ENCODE assay signal across 8 cellular contexts in the genomic region with DNA sequence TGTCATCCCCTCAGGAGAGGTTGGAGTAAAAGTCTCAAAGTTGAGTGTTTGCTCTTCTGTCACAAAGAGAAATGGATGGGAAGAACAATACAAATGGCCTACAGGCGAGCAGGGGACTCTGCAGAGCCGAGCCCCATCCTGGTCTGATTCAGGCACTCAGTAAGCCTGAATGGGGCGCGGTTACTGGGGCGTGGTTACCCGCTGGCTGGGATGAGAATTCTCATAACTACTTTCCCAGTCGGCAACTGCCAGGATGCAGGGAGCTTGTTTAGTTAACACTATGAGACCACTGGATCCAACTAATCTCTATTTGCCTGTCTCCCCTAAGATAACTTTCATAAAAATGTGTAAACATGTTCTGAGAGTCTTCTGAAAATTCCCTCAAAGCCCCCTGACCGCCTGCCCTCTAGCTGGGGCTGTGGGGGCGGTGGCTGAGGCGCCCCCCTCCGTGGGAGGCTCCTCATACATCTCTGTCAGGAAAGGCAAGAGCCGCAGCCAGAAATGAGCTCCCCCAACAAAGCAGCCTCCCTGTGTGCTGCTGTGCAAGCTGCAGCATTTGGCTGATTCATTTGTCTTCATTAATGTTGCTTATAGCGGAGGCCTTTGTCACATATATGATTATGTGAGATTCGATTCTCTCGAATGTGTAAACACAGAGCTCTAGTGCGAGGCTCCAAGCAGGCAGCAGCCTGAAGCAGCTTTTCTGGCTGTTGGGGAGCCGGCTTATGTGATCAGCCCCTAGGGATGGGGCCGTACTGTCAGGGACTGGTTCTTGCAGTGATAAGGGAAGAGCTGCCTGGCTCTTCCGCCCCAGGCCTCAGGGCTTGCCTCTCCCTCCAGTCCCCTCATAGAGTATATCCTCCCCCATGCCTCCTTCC.
DNase-seq lines count a peak whose midpoint lies in the region; ATAC-seq and TF ChIP-seq lines count a peak whose summit lies in the region.

No MANE protein-coding gene starts in this region.

- no peak overlapping the region for H3K4me3 ChIP-seq in GM23248
- H3K4me3 ChIP-seq in esophagus squamous epithelium: no peak overlapping the region
- H3K4me3 ChIP-seq in neural progenitor cell: no peak overlapping the region

- no peaks in the 10 kb centered on the region for H3K9me2 ChIP-seq in GM23248 (ENCODE audit: insufficient read depth)

- no peaks in the 10 kb centered on the region for H3K36me3 Mint-ChIP-seq in neural progenitor cell

- H3K4me3 Mint-ChIP-seq in neural progenitor cell: peak overlapping the region; percentile 20

- DNase-seq in GM23248: peak; percentile 86
- DNase-seq in NCI-H748 (lab: John Stamatoyannopoulos, UW; ENCODE audit: unreplicated experiment): peak; percentile 72
- DNase-seq in esophagus squamous epithelium (lab: John Stamatoyannopoulos, UW): no peak
- peak; percentile 69 for DNase-seq in neural progenitor cell (ENCODE audit: low spot score)
- no peak for DNase-seq in stimulated activated CD4-positive, alpha-beta T cell treated with anti-CD3 and anti-CD28 coated beads, Interleukin-2, amount 100 ng/mL, for 48 hours
- DNase-seq in activated naive CD4-positive, alpha-beta T cell treated with anti-CD3 and anti-CD28 coated beads, Interleukin-2, amount 50 U/mL, for 16 hours: no peak
- DNase-seq in effector CD8-positive, alpha-beta T cell (lab: John Stamatoyannopoulos, UW): no peak

- H3K27ac Mint-ChIP-seq in neural progenitor cell: peak overlapping the region; percentile 40

- H3K4me1 Mint-ChIP-seq in neural progenitor cell: peaks cover 25% of the 10 kb centered on the region

- H3K4me1 ChIP-seq in GM23248 (ENCODE audit: insufficient read depth) (peaks cover 20% of the 10 kb centered on the region), esophagus squamous epithelium (peaks cover 0 to 38% (median 19%) of the 10 kb centered on the region in 3 donors), neural progenitor cell (peaks cover 18% of the 10 kb centered on the region)

- H3K27me3 Mint-ChIP-seq in neural progenitor cell (ENCODE audit: insufficient read depth, low read depth): no peaks in the 10 kb centered on the region

- TF ChIP-seq POLR2A in esophagus squamous epithelium (IDR thresholded peaks at IDR 0.05): no peak

- intact Hi-C loops in esophagus squamous epithelium (cut with DNase I): no loop called here

- no peaks in the 10 kb centered on the region for H3K79me2 ChIP-seq in GM23248 (ENCODE audit: insufficient read depth)
- H3K79me2 ChIP-seq in neural progenitor cell (ENCODE audit: low read depth): no peaks in the 10 kb centered on the region

- no peak overlapping the region for H3K9ac ChIP-seq in GM23248
- H3K9ac ChIP-seq in neural progenitor cell: no peak overlapping the region

- H3K27me3 ChIP-seq in GM23248 (replicated peaks; ENCODE audit: insufficient read depth): no peaks in the 10 kb centered on the region
- no peaks in the 10 kb centered on the region for H3K27me3 ChIP-seq in esophagus squamous epithelium
- H3K27me3 ChIP-seq in neural progenitor cell: no peaks in the 10 kb centered on the region

- H3K9me3 ChIP-seq in GM23248 (ENCODE audit: low read depth) (no peaks in the 10 kb centered on the region), esophagus squamous epithelium (no peaks in the 10 kb centered on the region), neural progenitor cell (ENCODE audit: low read depth) (no peaks in the 10 kb centered on the region)

- TF ChIP-seq CTCF in esophagus squamous epithelium (IDR thresholded peaks at IDR 0.05) (peak in 2 of 6 experiments; percentile 18 to 43), neural progenitor cell (IDR thresholded peaks at IDR 0.05) (no peak)

- WGBS in GM23248 (ENCODE audit: low coverage in 1 of 2, low lambda C conversion rate in 2 of 2, missing lambda C conversion rate in 2 of 2), 2 experiments: 45 to 52% methylated on average over 19 of the region's 19 CpGs
- 27% methylated on average over 8 to 10 of the region's 19 CpGs for WGBS in esophagus squamous epithelium, 2 donors

- in situ Hi-C loops in GM23248 (cut with MboI): no loop called here

- H3F3A ChIP-seq in GM23248 (ENCODE audit: insufficient read depth) (no peaks in the 10 kb centered on the region; the same call in 1 of the 2 replicates), neural progenitor cell (ENCODE audit: low read depth) (no peaks in the 10 kb centered on the region)

- H3K9me3 Mint-ChIP-seq in neural progenitor cell: no peaks in the 10 kb centered on the region

- H3K4me2 ChIP-seq in GM23248 (ENCODE audit: unreplicated experiment) (no peak overlapping the region), neural progenitor cell (peak overlapping the region; percentile 24)

- H2AFZ ChIP-seq in GM23248 (peak overlapping the region; percentile 43), neural progenitor cell (replicated peaks) (peak overlapping the region; percentile 92)

- ATAC-seq in GM18498 (IDR thresholded peaks at IDR 0.05; ENCODE audit: unreplicated experiment): no peak

- H4K20me1 ChIP-seq in GM23248 (ENCODE audit: insufficient read depth) (no peaks in the 10 kb centered on the region), neural progenitor cell (ENCODE audit: low read depth) (no peaks in the 10 kb centered on the region)

- H3K36me3 ChIP-seq in GM23248 (ENCODE audit: low read depth): no peaks in the 10 kb centered on the region
- no peaks in the 10 kb centered on the region for H3K36me3 ChIP-seq in esophagus squamous epithelium
- no peaks in the 10 kb centered on the region for H3K36me3 ChIP-seq in neural progenitor cell

- H3K27ac ChIP-seq in GM23248: no peak overlapping the region
- peak overlapping the region; percentile 39 to 62 (median 58) for H3K27ac ChIP-seq in esophagus squamous epithelium
- H3K27ac ChIP-seq in neural progenitor cell: no peak overlapping the region

Comparison
In these comparisons a context has a peak if more than half of its experiments do, and no peak if none do; other contexts are left out.
1. DNase-seq: peak in GM23248 (single experiment), NCI-H748 (single experiment) and neural progenitor cell (single experiment); none in esophagus squamous epithelium (single experiment), stimulated activated CD4-positive, alpha-beta T cell treated with anti-CD3 and anti-CD28 coated beads, Interleukin-2, amount 100 ng/mL, for 48 hours (0 of 2), activated naive CD4-positive, alpha-beta T cell treated with anti-CD3 and anti-CD28 coated beads, Interleukin-2, amount 50 U/mL, for 16 hours (single experiment) and effector CD8-positive, alpha-beta T cell (single experiment).
2. H3K27ac ChIP-seq: peak in esophagus squamous epithelium (4 of 4); none in GM23248 (single experiment) and neural progenitor cell (single experiment).